1 cellular context compared by ENCODE assay signal in genomic region chr12:57087689-57088441, GRCh38.
TF ChIP-seq lines count a peak whose summit lies in the region.

No MANE protein-coding gene starts in this region.

TF ChIP-seq in HEK293, 187 proteins besides CTCF, POLR2A, EP300 and RAD21 (continued from another document):
- no peak for TF ChIP-seq ZNF155 (tag by site-specific recombination; IDR thresholded peaks at IDR 0.05)
- no peak for TF ChIP-seq ZNF140 (tag by site-specific recombination; IDR thresholded peaks at IDR 0.05)
- TF ChIP-seq ZNF214 (tag by site-specific recombination; IDR thresholded peaks at IDR 0.05; ENCODE audit: borderline replicate concordance): no peak
- TF ChIP-seq ZSCAN18 (tag by site-specific recombination; IDR thresholded peaks at IDR 0.05): no peak
- no peak for TF ChIP-seq PRDM6 (tag by site-specific recombination; IDR thresholded peaks at IDR 0.05)
- no peak for TF ChIP-seq ZNF610 (tag by site-specific recombination; IDR thresholded peaks at IDR 0.05; ENCODE audit: borderline replicate concordance)
- no peak for TF ChIP-seq ZNF433 (tag by site-specific recombination; IDR thresholded peaks at IDR 0.05; ENCODE audit: low read depth)
- TF ChIP-seq ZNF426 (tag by site-specific recombination; IDR thresholded peaks at IDR 0.05): no peak
- peak; percentile 78 for TF ChIP-seq PRDM1 (tag by site-specific recombination; IDR thresholded peaks at IDR 0.05)
- TF ChIP-seq ZNF555 (tag by site-specific recombination; conservative IDR thresholded peaks at IDR 0.05): no peak
- TF ChIP-seq ZNF658 (tag by site-specific recombination; IDR thresholded peaks at IDR 0.05): no peak
- no peak for TF ChIP-seq ZSCAN16 (tag by site-specific recombination; IDR thresholded peaks at IDR 0.05)
- TF ChIP-seq ZNF830 (tag by site-specific recombination; IDR thresholded peaks at IDR 0.05; ENCODE audit: low read depth): no peak
- TF ChIP-seq ZNF366 (tag by site-specific recombination; conservative IDR thresholded peaks at IDR 0.05): no peak
- TF ChIP-seq ZNF404 (tag by site-specific recombination; IDR thresholded peaks at IDR 0.05): no peak
- TF ChIP-seq ZBTB48 (tag by site-specific recombination; IDR thresholded peaks at IDR 0.05): peak; percentile 75
- TF ChIP-seq ZNF146 (tag by site-specific recombination; IDR thresholded peaks at IDR 0.05): no peak
- TF ChIP-seq ZNF292 (tag by site-specific recombination; IDR thresholded peaks at IDR 0.05; ENCODE audit: borderline replicate concordance, low read depth): no peak
- TF ChIP-seq ZNF837 (tag by site-specific recombination; IDR thresholded peaks at IDR 0.05): no peak
- TF ChIP-seq KLF17 (tag by site-specific recombination; IDR thresholded peaks at IDR 0.05): peak; percentile 43; the same call in 1 of the 2 replicates
- TF ChIP-seq ZNF37A (tag by site-specific recombination; IDR thresholded peaks at IDR 0.05): no peak
- peak; percentile 84 for TF ChIP-seq IKZF3 (tag by site-specific recombination; IDR thresholded peaks at IDR 0.05)
- TF ChIP-seq ZNF629 (tag by site-specific recombination; IDR thresholded peaks at IDR 0.05): no peak
- no peak for TF ChIP-seq ZNF266 (tag by site-specific recombination; IDR thresholded peaks at IDR 0.05; ENCODE audit: low read depth)
- TF ChIP-seq GFI1B (tag by site-specific recombination; IDR thresholded peaks at IDR 0.05): no peak
- no peak for TF ChIP-seq ZNF488 (tag by site-specific recombination; IDR thresholded peaks at IDR 0.05)
- TF ChIP-seq SP7 (tag by site-specific recombination; IDR thresholded peaks at IDR 0.05): peak; percentile 61; the same call in 1 of the 2 replicates
- TF ChIP-seq GLI4 (tag by site-specific recombination; IDR thresholded peaks at IDR 0.05): no peak
- TF ChIP-seq ZBTB17 (tag by site-specific recombination; IDR thresholded peaks at IDR 0.05): no peak; the same call in none of the 2 replicates
- TF ChIP-seq HIC1 (tag by site-specific recombination; IDR thresholded peaks at IDR 0.05): no peak
- TF ChIP-seq SCRT1 (tag by site-specific recombination; IDR thresholded peaks at IDR 0.05; ENCODE audit: borderline replicate concordance): no peak
- no peak for TF ChIP-seq ZNF121 (tag by site-specific recombination; IDR thresholded peaks at IDR 0.05)
- TF ChIP-seq, protein P1, sequence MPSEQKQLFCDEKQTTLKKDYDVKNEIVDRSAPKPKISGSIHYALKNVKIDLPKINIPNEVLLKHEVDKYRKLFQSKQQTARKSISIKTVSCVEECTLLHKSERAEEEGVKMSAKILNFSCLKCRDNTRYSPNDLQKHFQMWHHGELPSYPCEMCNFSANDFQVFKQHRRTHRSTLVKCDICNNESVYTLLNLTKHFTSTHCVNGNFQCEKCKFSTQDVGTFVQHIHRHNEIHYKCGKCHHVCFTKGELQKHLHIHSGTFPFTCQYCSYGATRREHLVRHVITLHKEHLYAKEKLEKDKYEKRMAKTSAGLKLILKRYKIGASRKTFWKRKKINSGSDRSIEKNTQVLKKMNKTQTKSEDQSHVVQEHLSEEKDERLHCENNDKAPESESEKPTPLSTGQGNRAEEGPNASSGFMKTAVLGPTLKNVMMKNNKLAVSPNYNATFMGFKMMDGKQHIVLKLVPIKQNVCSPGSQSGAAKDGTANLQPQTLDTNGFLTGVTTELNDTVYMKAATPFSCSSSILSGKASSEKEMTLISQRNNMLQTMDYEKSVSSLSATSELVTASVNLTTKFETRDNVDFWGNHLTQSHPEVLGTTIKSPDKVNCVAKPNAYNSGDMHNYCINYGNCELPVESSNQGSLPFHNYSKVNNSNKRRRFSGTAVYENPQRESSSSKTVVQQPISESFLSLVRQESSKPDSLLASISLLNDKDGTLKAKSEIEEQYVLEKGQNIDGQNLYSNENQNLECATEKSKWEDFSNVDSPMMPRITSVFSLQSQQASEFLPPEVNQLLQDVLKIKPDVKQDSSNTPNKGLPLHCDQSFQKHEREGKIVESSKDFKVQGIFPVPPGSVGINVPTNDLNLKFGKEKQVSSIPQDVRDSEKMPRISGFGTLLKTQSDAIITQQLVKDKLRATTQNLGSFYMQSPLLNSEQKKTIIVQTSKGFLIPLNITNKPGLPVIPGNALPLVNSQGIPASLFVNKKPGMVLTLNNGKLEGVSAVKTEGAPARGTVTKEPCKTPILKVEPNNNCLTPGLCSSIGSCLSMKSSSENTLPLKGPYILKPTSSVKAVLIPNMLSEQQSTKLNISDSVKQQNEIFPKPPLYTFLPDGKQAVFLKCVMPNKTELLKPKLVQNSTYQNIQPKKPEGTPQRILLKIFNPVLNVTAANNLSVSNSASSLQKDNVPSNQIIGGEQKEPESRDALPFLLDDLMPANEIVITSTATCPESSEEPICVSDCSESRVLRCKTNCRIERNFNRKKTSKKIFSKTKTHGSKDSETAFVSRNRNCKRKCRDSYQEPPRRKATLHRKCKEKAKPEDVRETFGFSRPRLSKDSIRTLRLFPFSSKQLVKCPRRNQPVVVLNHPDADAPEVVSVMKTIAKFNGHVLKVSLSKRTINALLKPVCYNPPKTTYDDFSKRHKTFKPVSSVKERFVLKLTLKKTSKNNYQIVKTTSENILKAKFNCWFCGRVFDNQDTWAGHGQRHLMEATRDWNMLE (tag by site-specific recombination; conservative IDR thresholded peaks at IDR 0.05; ENCODE audit: low read depth): no peak
- TF ChIP-seq KLF10 (tag by site-specific recombination; IDR thresholded peaks at IDR 0.05): peak; percentile 29; the same call in 1 of the 2 replicates
